Comparison of ENCODE assay signal across 26 cellular contexts in genomic region chr20:45037635-45038034, GRCh38.
DNase-seq lines count a peak whose midpoint lies in the region; ATAC-seq and TF ChIP-seq lines count a peak whose summit lies in the region.
"Had no signal": no experiment of that assay in that cellular context is flagged by ENCODE, and none has a peak within 500 bp of the region (broad histone marks: within the 10 kb centered on the region; RNA-seq: fewer than 3 reads in every experiment).

No MANE protein-coding gene starts in this region.

- no peak for ATAC-seq in activated CD8-positive, alpha-beta T cell treated with anti-CD3 and anti-CD28 coated beads for 36 hours
- no peak for ATAC-seq in activated CD8-positive, alpha-beta T cell treated with anti-CD3 and anti-CD28 coated beads, Interleukin-2, amount 10 ng/mL, durations not matched to agents 7 days and 5 days
- no peak for ATAC-seq in GM19397 (IDR thresholded peaks at IDR 0.05; ENCODE audit: unreplicated experiment)
- ATAC-seq: HCT116, HepG2 had no signal

- H3K27ac ChIP-seq in SJSA1 (peak overlapping the region; percentile 87), endodermal cell (ENCODE audit: low read depth, low read length) (no peak overlapping the region), parathyroid adenoma (no peak overlapping the region)
- H3K27ac ChIP-seq: BLaER1, colonic mucosa, psoas muscle, SK-N-MC, stomach had no signal

- no peak overlapping the region for H2AFZ ChIP-seq in parathyroid adenoma

- H3K4me1 Mint-ChIP-seq in activated CD8-positive, alpha-beta T cell treated with anti-CD3 and anti-CD28 coated beads for 36 hours (ENCODE audit: low read depth): peaks cover 84% of the 10 kb centered on the region
- peaks cover 60% of the 10 kb centered on the region for H3K4me1 Mint-ChIP-seq in activated CD8-positive, alpha-beta T cell treated with anti-CD3 and anti-CD28 coated beads, Interleukin-2, amount 10 ng/mL, durations not matched to agents 7 days and 5 days (ENCODE audit: low read depth)
- peaks cover 49% of the 10 kb centered on the region for H3K4me1 Mint-ChIP-seq in endodermal cell

- H3K9ac ChIP-seq in endodermal cell (ENCODE audit: extremely low read depth, low read length, poor library complexity, severe bottlenecking) (no peak overlapping the region), parathyroid adenoma (no peak overlapping the region)
- H3K9ac ChIP-seq: BLaER1 had no signal

- intact Hi-C loops in activated CD8-positive, alpha-beta T cell treated with anti-CD3 and anti-CD28 coated beads for 36 hours (cut with micrococcal nuclease): no loop called here

- no peaks in the 10 kb centered on the region for H3K27me3 ChIP-seq in SJSA1 (replicated peaks)
- H3K27me3 ChIP-seq in endodermal cell (ENCODE audit: control insufficient read depth, insufficient read depth, low read length, poor library complexity, severe bottlenecking): no peaks in the 10 kb centered on the region
- H3K27me3 ChIP-seq in parathyroid adenoma (ENCODE audit: control insufficient read depth, insufficient read depth, low read length): no peaks in the 10 kb centered on the region
- H3K27me3 ChIP-seq: BLaER1, colonic mucosa, MG63, stomach had no signal

- H3K4me3 Mint-ChIP-seq in activated CD8-positive, alpha-beta T cell treated with anti-CD3 and anti-CD28 coated beads for 36 hours: no peak overlapping the region
- no peak overlapping the region for H3K4me3 Mint-ChIP-seq in activated CD8-positive, alpha-beta T cell treated with anti-CD3 and anti-CD28 coated beads, Interleukin-2, amount 10 ng/mL, durations not matched to agents 7 days and 5 days
- H3K4me3 Mint-ChIP-seq in endodermal cell: no peak overlapping the region
- H3K4me3 Mint-ChIP-seq: brain, nephron, type B pancreatic cell had no signal

- peaks cover 64% of the 10 kb centered on the region for H3K36me3 Mint-ChIP-seq in activated CD8-positive, alpha-beta T cell treated with anti-CD3 and anti-CD28 coated beads for 36 hours (ENCODE audit: low read depth)
- H3K36me3 Mint-ChIP-seq in activated CD8-positive, alpha-beta T cell treated with anti-CD3 and anti-CD28 coated beads, Interleukin-2, amount 10 ng/mL, durations not matched to agents 7 days and 5 days (ENCODE audit: low read depth): peaks cover 53% of the 10 kb centered on the region
- peaks cover 21% of the 10 kb centered on the region for H3K36me3 Mint-ChIP-seq in endodermal cell (ENCODE audit: low read depth)

- no peaks in the 10 kb centered on the region for H3K27me3 Mint-ChIP-seq in activated CD8-positive, alpha-beta T cell treated with anti-CD3 and anti-CD28 coated beads for 36 hours
- no peaks in the 10 kb centered on the region for H3K27me3 Mint-ChIP-seq in activated CD8-positive, alpha-beta T cell treated with anti-CD3 and anti-CD28 coated beads, Interleukin-2, amount 10 ng/mL, durations not matched to agents 7 days and 5 days (ENCODE audit: low read depth)
- H3K27me3 Mint-ChIP-seq in endodermal cell (ENCODE audit: insufficient read depth): no peaks in the 10 kb centered on the region
- H3K27me3 Mint-ChIP-seq: brain, type B pancreatic cell had no signal

- H3K4me2 ChIP-seq in parathyroid adenoma (ENCODE audit: low read length): peak overlapping the region; percentile 17
- H3K4me2 ChIP-seq: BLaER1 had no signal

- POLR2A ChIA-PET in activated CD8-positive, alpha-beta T cell treated with anti-CD3 and anti-CD28 coated beads for 36 hours (lab: Charles Lee): interaction anchor here (1.0 to 1.5 kb wide), 2 partner anchors 52 to 78 kb away, joined by 3 read pairs; partner anchors contain the start of gene TOMM34
- POLR2A ChIA-PET in activated CD8-positive, alpha-beta T cell treated with anti-CD3 and anti-CD28 coated beads, Interleukin-2, amount 10 ng/mL, durations not matched to agents 7 days and 5 days (lab: Charles Lee): interaction anchor here (0.6 kb wide), 1 partner anchor 55 kb away, joined by 3 read pairs; no protein-coding TSS in a partner anchor

- TF ChIP-seq CTCF in activated CD8-positive, alpha-beta T cell treated with anti-CD3 and anti-CD28 coated beads for 36 hours (IDR thresholded peaks at IDR 0.05): no peak
- TF ChIP-seq CTCF in endodermal cell (conservative IDR thresholded peaks at IDR 0.05): no peak
- no peak for TF ChIP-seq CTCF in parathyroid adenoma (IDR thresholded peaks at IDR 0.05)

- H3K9me3 ChIP-seq in SJSA1 (replicated peaks) (no peaks in the 10 kb centered on the region), endodermal cell (ENCODE audit: control insufficient read depth, low read length) (peaks cover 6% of the 10 kb centered on the region), parathyroid adenoma (ENCODE audit: control insufficient read depth, low read length) (no peaks in the 10 kb centered on the region)
- H3K9me3 ChIP-seq: colonic mucosa, psoas muscle, stomach had no signal

- H3K27ac Mint-ChIP-seq in activated CD8-positive, alpha-beta T cell treated with anti-CD3 and anti-CD28 coated beads for 36 hours: peak overlapping the region; percentile 82
- H3K27ac Mint-ChIP-seq in activated CD8-positive, alpha-beta T cell treated with anti-CD3 and anti-CD28 coated beads, Interleukin-2, amount 10 ng/mL, durations not matched to agents 7 days and 5 days: no peak overlapping the region
- H3K27ac Mint-ChIP-seq in endodermal cell: peak overlapping the region; percentile 76
- H3K27ac Mint-ChIP-seq: nephron, type B pancreatic cell had no signal

- CTCF ChIA-PET in activated CD8-positive, alpha-beta T cell treated with anti-CD3 and anti-CD28 coated beads for 36 hours (lab: Charles Lee): interaction anchor here (0.7 to 3.5 kb wide), 4 partner anchors 9 to 58 kb away, joined by 3 to 20 read pairs (median 7); no protein-coding TSS in a partner anchor
- CTCF ChIA-PET in activated CD8-positive, alpha-beta T cell treated with anti-CD3 and anti-CD28 coated beads, Interleukin-2, amount 10 ng/mL, durations not matched to agents 7 days and 5 days (lab: Charles Lee): interaction anchor here (0.6 to 24.9 kb wide), 5 partner anchors 12 to 60 kb away, joined by 3 to 489 read pairs (median 4); partner anchors contain the start of gene KCNS1

- H3K36me3 ChIP-seq in SJSA1: no peaks in the 10 kb centered on the region
- H3K36me3 ChIP-seq in endodermal cell (ENCODE audit: control insufficient read depth, insufficient read depth, low read length): peaks cover 6% of the 10 kb centered on the region
- H3K36me3 ChIP-seq in parathyroid adenoma (ENCODE audit: control insufficient read depth, insufficient read depth, low read length): no peaks in the 10 kb centered on the region
- H3K36me3 ChIP-seq: colonic mucosa had no signal

- no peak for DNase-seq in activated CD8-positive, alpha-beta T cell treated with anti-CD3 and anti-CD28 coated beads for 36 hours
- no peak for DNase-seq in activated CD8-positive, alpha-beta T cell treated with anti-CD3 and anti-CD28 coated beads, Interleukin-2, amount 10 ng/mL, durations not matched to agents 7 days and 5 days
- DNase-seq in SJSA1 (ENCODE audit: low read depth in 1 of 2, low spot score in 2 of 2) (no peak), endodermal cell (no peak), NCI-H128 (lab: John Stamatoyannopoulos, UW; ENCODE audit: unreplicated experiment) (no peak), NCI-H2081 treated with DMSO at 0.1 percent for 48 hours (lab: John Stamatoyannopoulos, UW) (no peak)
- DNase-seq: activated CD4-positive, alpha-beta T cell treated with anti-CD3 and anti-CD28 coated beads for 48 hours; activated naive CD4-positive, alpha-beta T cell treated with Interleukin-2 at 50 U/mL for 16 hours; colonic mucosa; DMS153; GF-D8; NCI-H748 treated with DMSO at 0.1 percent for 48 hours; psoas muscle; stimulated activated CD4-positive, alpha-beta T cell treated with anti-CD3 and anti-CD28 coated beads, Interleukin-2, amount 100 ng/mL, for 24 hours had no signal

- H3K79me2 ChIP-seq in parathyroid adenoma: no peaks in the 10 kb centered on the region

- peaks cover 77% of the 10 kb centered on the region for H3K4me1 ChIP-seq in SJSA1 (replicated peaks)
- peaks cover 7% of the 10 kb centered on the region for H3K4me1 ChIP-seq in endodermal cell (ENCODE audit: control insufficient read depth, insufficient read depth, low read length)
- peaks cover 7% of the 10 kb centered on the region for H3K4me1 ChIP-seq in parathyroid adenoma
- H3K4me1 ChIP-seq: colonic mucosa had no signal

- no peak overlapping the region for H3K4me3 ChIP-seq in SJSA1
- H3K4me3 ChIP-seq in endodermal cell (ENCODE audit: low read length): no peak overlapping the region
- H3K4me3 ChIP-seq in parathyroid adenoma (ENCODE audit: low read depth, low read length): no peak overlapping the region
- H3K4me3 ChIP-seq: BLaER1, colonic mucosa, lung, MG63, psoas muscle, SK-N-MC, stomach had no signal

- WGBS in endodermal cell (ENCODE audit: insufficient coverage in 1 of 2, insufficient read length in 1 of 2), 2 experiments: 84% methylated on average over 2 of the region's 2 CpGs; no CpG with 5 or more reads in 1 of the 2 experiments

- no peaks in the 10 kb centered on the region for H3K9me3 Mint-ChIP-seq in activated CD8-positive, alpha-beta T cell treated with anti-CD3 and anti-CD28 coated beads for 36 hours
- H3K9me3 Mint-ChIP-seq in activated CD8-positive, alpha-beta T cell treated with anti-CD3 and anti-CD28 coated beads, Interleukin-2, amount 10 ng/mL, durations not matched to agents 7 days and 5 days (ENCODE audit: insufficient read depth): no peaks in the 10 kb centered on the region
- H3K9me3 Mint-ChIP-seq in endodermal cell: peaks cover 15% of the 10 kb centered on the region
- H3K9me3 Mint-ChIP-seq: nephron, type B pancreatic cell had no signal
